Comparison of ENCODE assay signal across 8 cellular contexts in the genomic region with DNA sequence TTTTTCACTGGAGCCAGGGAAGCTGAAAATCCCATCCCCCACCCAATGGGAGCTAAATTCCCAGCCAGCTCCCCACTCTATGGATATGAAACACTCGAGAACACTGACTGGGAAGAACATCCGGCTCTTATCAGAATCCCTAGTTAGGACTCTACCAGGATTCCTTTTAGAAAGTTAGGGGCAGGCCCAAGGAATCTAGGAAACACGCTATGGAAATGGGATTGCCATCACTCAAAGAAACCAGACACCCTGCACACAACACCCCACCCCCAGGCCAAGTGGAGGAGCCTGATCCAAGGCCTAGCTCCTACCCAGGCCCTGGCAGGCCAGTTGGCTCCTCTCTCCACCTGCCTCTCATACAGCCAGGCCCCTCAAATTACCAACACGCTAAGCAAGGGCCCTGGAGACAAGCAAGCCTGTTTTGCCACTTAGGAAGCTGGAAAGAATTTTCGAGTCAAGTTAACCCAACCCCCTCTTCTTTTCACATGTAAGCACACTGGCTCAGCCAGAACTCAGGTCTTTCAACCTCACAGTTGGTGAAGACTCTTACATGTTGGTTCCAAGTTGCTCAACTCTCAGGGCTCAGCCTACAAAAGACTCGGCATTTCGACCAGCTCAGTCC.
DNase-seq lines count a peak whose midpoint lies in the region; TF ChIP-seq lines count a peak whose summit lies in the region.

No MANE protein-coding gene starts in this region.

- peaks cover 73% of the 10 kb centered on the region for H3K4me1 Mint-ChIP-seq in mesothelial cell of epicardium

- TF ChIP-seq CTCF in AG04449 (IDR thresholded peaks at IDR 0.05; ENCODE audit: insufficient read depth, low read length, missing control alignments) (no peak), mesothelial cell of epicardium (IDR thresholded peaks at IDR 0.05; ENCODE audit: unreplicated experiment) (no peak)

- peaks cover 2% of the 10 kb centered on the region for H3K36me3 Mint-ChIP-seq in mesothelial cell of epicardium

- peak overlapping the region; percentile 31 for H3K4me3 ChIP-seq in AG04449 (ENCODE audit: low read depth, low read length)

- DNase-seq in AG04449 (ENCODE audit: low read depth, low spot score) (no peak), NCI-H187 (lab: John Stamatoyannopoulos, UW) (peak; percentile 30 to 43), ecto neural progenitor cell (ENCODE audit: low spot score) (peak; percentile 84), mesothelial cell of epicardium (ENCODE audit: low spot score in 2 of 2, unreplicated experiment in 2 of 2) (peak in 1 of 2 experiments; percentile 54), NCI-H1694 (lab: John Stamatoyannopoulos, UW) (no peak), globus pallidus (ENCODE audit: low spot score) (no peak), cerebellar nuclear complex (lab: John Stamatoyannopoulos, UW) (no peak), UCSD-AML1 (lab: John Stamatoyannopoulos, UW; ENCODE audit: unreplicated experiment) (no peak)

- H3K9me3 Mint-ChIP-seq in mesothelial cell of epicardium: no peaks in the 10 kb centered on the region

- CTCF ChIA-PET in AG04449 (lab: Yijun Ruan, JAX): interaction anchor here (0.7 to 10.6 kb wide), 5 partner anchors 8 to 274 kb away, joined by 3 to 127 read pairs (median 4); no protein-coding TSS in a partner anchor

- peak overlapping the region; percentile 72 for H3K4me3 Mint-ChIP-seq in mesothelial cell of epicardium

- peak overlapping the region; percentile 90 for H3K27ac Mint-ChIP-seq in mesothelial cell of epicardium

- no peaks in the 10 kb centered on the region for H3K27me3 Mint-ChIP-seq in mesothelial cell of epicardium (ENCODE audit: low read depth)

- POLR2A ChIA-PET in AG04449 (lab: Yijun Ruan, JAX): no interaction called here

Comparison
In these comparisons a context has a peak if more than half of its experiments do, and no peak if none do; other contexts are left out.
1. DNase-seq: peak in NCI-H187 (2 of 2) and ecto neural progenitor cell (single experiment); none in AG04449 (single experiment), NCI-H1694 (single experiment), globus pallidus (single experiment), cerebellar nuclear complex (0 of 2) and UCSD-AML1 (single experiment).